In genomic region chr15:81330351-81331085, GRCh38 we compare ENCODE assay signal across 25 cellular contexts. TPM values are rescaled to one million over a fixed set of nuclear protein-coding genes. Genes with fewer than 3 reads are reported as not detected.
A peak's percentile ranks its signal among the peaks of the same experiment; 100 is the strongest.
DNase-seq lines count a peak whose midpoint lies in the region; ATAC-seq, FAIRE-seq and TF ChIP-seq lines count a peak whose summit lies in the region.
"Had no signal": no experiment of that assay in that cellular context is flagged by ENCODE, and none has a peak within 500 bp of the region (broad histone marks: within the 10 kb centered on the region; RNA-seq: fewer than 3 reads in every experiment).

No MANE protein-coding gene starts in this region.

- peaks cover 5 to 13% of the 10 kb centered on the region in 2 experiments; a peak in 3 of 4 replicates for H3K79me1 ChIP-seq in IMR-90 (ENCODE audit: low read depth in 1 of 2, low read length in 2 of 2)

- in situ Hi-C loops in IMR-90 (cut with MboI; ENCODE audit: low sequenced_read_pairs) = no loop called here

- no peaks in the 10 kb centered on the region for H3K36me3 ChIP-seq in IMR-90 (ENCODE audit: control insufficient read depth, insufficient read depth, low read length)
- H3K36me3 ChIP-seq: MG63 had no signal

- no peaks in the 10 kb centered on the region for H3K27me3 Mint-ChIP-seq in activated T-cell treated with anti-CD3 and anti-CD28 coated beads, Interleukin-2, amount 50 U/mL, for 72 hours (ENCODE audit: low read depth)
- peaks cover 4% of the 10 kb centered on the region for H3K27me3 Mint-ChIP-seq in dendritic cell treated with granulocyte-macrophage colony-stimulating factor and Interleukin-4, amounts not matched to agents 40 ng/mL and 50 ng/mL, for 4 days
- H3K27me3 Mint-ChIP-seq in stimulated activated naive B cell treated with anti-CD40 and anti-IgM and Interleukin-4, amounts not matched to agents 10 μg/mL and 1 μg/mL and 100 μg/mL, for 72 hours = no peaks in the 10 kb centered on the region
- H3K27me3 Mint-ChIP-seq in T-helper 17 cell = no peaks in the 10 kb centered on the region

- 0 out of 2 replicates have a peak overlapping the region, but pooled peaks have one; percentile 69 for H4K5ac ChIP-seq in IMR-90 (ENCODE audit: low read depth, low read length)

- peaks cover 0 to 2% of the 10 kb centered on the region in 2 donors for H3K36me3 Mint-ChIP-seq in activated T-cell treated with anti-CD3 and anti-CD28 coated beads, Interleukin-2, amount 50 U/mL, for 72 hours (ENCODE audit: insufficient read depth in 2 of 2)
- H3K36me3 Mint-ChIP-seq in dendritic cell treated with granulocyte-macrophage colony-stimulating factor and Interleukin-4, amounts not matched to agents 40 ng/mL and 50 ng/mL, for 4 days (ENCODE audit: low read depth) = no peaks in the 10 kb centered on the region
- H3K36me3 Mint-ChIP-seq in stimulated activated naive B cell treated with anti-CD40 and anti-IgM and Interleukin-4, amounts not matched to agents 10 μg/mL and 1 μg/mL and 100 μg/mL, for 72 hours = no peaks in the 10 kb centered on the region
- H3K36me3 Mint-ChIP-seq in T-helper 17 cell (ENCODE audit: low read depth) = no peaks in the 10 kb centered on the region

- H3K9me1 ChIP-seq in IMR-90 (ENCODE audit: insufficient read depth, low read length) = peaks cover 17% of the 10 kb centered on the region

- WGBS in IMR-90 (ENCODE audit: extremely low coverage in 2 of 2, insufficient read length in 1 of 2), 2 experiments = 96% methylated on average over 5 of the region's 5 CpGs; no CpG with 5 or more reads in 1 of the 2 experiments

- H4K8ac ChIP-seq in IMR-90 (ENCODE audit: low read depth in 2 of 2, low read length in 2 of 2) = no peak overlapping the region

- H2AFZ ChIP-seq in IMR-90 (replicated peaks; ENCODE audit: low read length, poor library complexity) = no peak overlapping the region
- H2AFZ ChIP-seq: PC-9 had no signal

- no peak for DNase-seq in activated T-cell treated with anti-CD3 and anti-CD28 coated beads, Interleukin-2, amount 50 U/mL, for 72 hours
- no peak for DNase-seq in activated T-cell treated with anti-CD3 and anti-CD28 coated beads, Interleukin-2, amount 50 U/mL, for 1 hour
- DNase-seq in IMR-90 (no peak), T-helper 17 cell (no peak), cerebellum (ENCODE audit: low spot score) (no peak), HTR-8/SVneo (ENCODE audit: insufficient read length, low spot score) (no peak)
- DNase-seq in stimulated activated naive B cell treated with anti-CD40 and anti-IgM and Interleukin-4, amounts not matched to agents 10 μg/mL and 1 μg/mL and 100 μg/mL, for 72 hours = no peak
- DNase-seq: activated CD4-positive, alpha-beta T cell treated with anti-CD3 and anti-CD28 coated beads, Interleukin-2, amount 50 U/mL, for 48 hours; DMS 273 treated with DMSO at 0.1 percent for 48 hours; MG63; NCI-H2227 treated with DMSO at 0.1 percent for 48 hours; occipital lobe; PC-9; retina; SIG-M5; spleen; stimulated activated CD4-positive, alpha-beta T cell treated with anti-CD3 and anti-CD28 coated beads, Interleukin-4, amount 100 ng/mL, for 24 hours had no signal

- TF ChIP-seq POLR2A in IMR-90 (IDR thresholded peaks at IDR 0.05; ENCODE audit: low read depth, low read length) = no peak

- no peak for FAIRE-seq in HTR-8/SVneo (lab: Jason Lieb, UNC)
- FAIRE-seq: A549, bronchial epithelial cell had no signal

- no peak overlapping the region for H3K4me3 ChIP-seq in IMR-90 (ENCODE audit: insufficient read depth, low read depth, low read length)
- H3K4me3 ChIP-seq: A549, MG63, PC-9, spleen had no signal

- no peak overlapping the region for H3K14ac ChIP-seq in IMR-90 (replicated peaks; ENCODE audit: low read depth, low read length)

- no peak overlapping the region for H2BK5ac ChIP-seq in IMR-90 (ENCODE audit: low read depth, low read length, poor library complexity, severe bottlenecking)

- H2BK20ac ChIP-seq in IMR-90 (ENCODE audit: low read depth, low read length) = 0 out of 2 replicates have a peak overlapping the region, but pooled peaks have one; percentile 16

- H3K23ac ChIP-seq in IMR-90 (ENCODE audit: low read depth, low read length) = no peak overlapping the region

- no peak overlapping the region; the same call in 2 of the 3 replicates for H2BK15ac ChIP-seq in IMR-90 (ENCODE audit: low read depth, low read length)

- no peaks in the 10 kb centered on the region for H4K20me1 ChIP-seq in IMR-90 (ENCODE audit: insufficient read depth, low read length)

- no peak overlapping the region for H2AK9ac ChIP-seq in IMR-90 (replicated peaks; ENCODE audit: low read depth, low read length, poor library complexity)

- H3K4me1 ChIP-seq in IMR-90 (ENCODE audit: control insufficient read depth, insufficient read depth, low read length) = peaks cover 17% of the 10 kb centered on the region
- H3K4me1 ChIP-seq: A549 had no signal

- no peak overlapping the region for H3K27ac Mint-ChIP-seq in activated T-cell treated with anti-CD3 and anti-CD28 coated beads, Interleukin-2, amount 50 U/mL, for 72 hours
- H3K27ac Mint-ChIP-seq in dendritic cell treated with granulocyte-macrophage colony-stimulating factor and Interleukin-4, amounts not matched to agents 40 ng/mL and 50 ng/mL, for 4 days = peak overlapping the region; percentile 12
- H3K27ac Mint-ChIP-seq in stimulated activated naive B cell treated with anti-CD40 and anti-IgM and Interleukin-4, amounts not matched to agents 10 μg/mL and 1 μg/mL and 100 μg/mL, for 72 hours = peak overlapping the region; percentile 39
- H3K27ac Mint-ChIP-seq in T-helper 17 cell = no peak overlapping the region

- H3K27ac ChIP-seq in IMR-90 (ENCODE audit: insufficient read depth, low read length) = no peak overlapping the region
- H3K27ac ChIP-seq: A549, C4-2B, PC-9, spleen had no signal

- no TSS peak for BruUV-seq in IMR-90 (replicated peaks; lab: Mats Ljungman, UMichigan)

- no peaks in the 10 kb centered on the region for H3K27me3 ChIP-seq in IMR-90 (ENCODE audit: control insufficient read depth, insufficient read depth, low read length)
- H3K27me3 ChIP-seq: MG63, spleen had no signal

- no peak overlapping the region for H3K4ac ChIP-seq in IMR-90 (ENCODE audit: low read depth, low read length)

- no peak for ATAC-seq in activated T-cell treated with anti-CD3 and anti-CD28 coated beads, Interleukin-2, amount 50 U/mL, for 72 hours (replicated peaks in 1 of 2)
- ATAC-seq in IMR-90 (ENCODE audit: low read depth) = no peak
- no peak for ATAC-seq in stimulated activated naive B cell treated with anti-CD40 and anti-IgM and Interleukin-4, amounts not matched to agents 10 μg/mL and 1 μg/mL and 100 μg/mL, for 72 hours (replicated peaks)
- ATAC-seq in T-helper 17 cell = no peak
- ATAC-seq: A549 had no signal

- TF ChIP-seq CTCF in IMR-90 (conservative IDR thresholded peaks at IDR 0.05; ENCODE audit: low read depth, low read length) = no peak

- H4K91ac ChIP-seq in IMR-90 (ENCODE audit: insufficient read depth, low read depth, low read length) = no peak overlapping the region

- H3K18ac ChIP-seq in IMR-90 (ENCODE audit: low read depth, low read length) = peak overlapping the region; percentile 28; the same call in 1 of the 2 replicates

- H2BK120ac ChIP-seq in IMR-90 (ENCODE audit: low read depth, low read length) = no peak overlapping the region

- no peak overlapping the region for H2AK5ac ChIP-seq in IMR-90 (ENCODE audit: low read depth, low read length)

- no peak overlapping the region for H3K9ac ChIP-seq in IMR-90 (ENCODE audit: low read depth, low read length)

- no peak overlapping the region for H3K4me2 ChIP-seq in IMR-90 (ENCODE audit: low read depth, low read length)
- H3K4me2 ChIP-seq: A549, PC-9 had no signal

- H3K9me3 ChIP-seq in IMR-90 (ENCODE audit: control insufficient read depth, insufficient read depth, low read length) (no peaks in the 10 kb centered on the region), T-helper 17 cell (ENCODE audit: control insufficient read depth, low read length, poor library complexity, severe bottlenecking) (no peaks in the 10 kb centered on the region)
- H3K9me3 ChIP-seq: A549, MG63, spleen had no signal

- no peak for TF ChIP-seq RAD21 in IMR-90 (IDR thresholded peaks at IDR 0.05; ENCODE audit: low read length)

- H3K4me3 Mint-ChIP-seq in activated T-cell treated with anti-CD3 and anti-CD28 coated beads, Interleukin-2, amount 50 U/mL, for 72 hours = peak overlapping the region; percentile 58 to 59
- H3K4me3 Mint-ChIP-seq in dendritic cell treated with granulocyte-macrophage colony-stimulating factor and Interleukin-4, amounts not matched to agents 40 ng/mL and 50 ng/mL, for 4 days = no peak overlapping the region
- peak overlapping the region in 1 of 2 donors; percentile 45 for H3K4me3 Mint-ChIP-seq in stimulated activated naive B cell treated with anti-CD40 and anti-IgM and Interleukin-4, amounts not matched to agents 10 μg/mL and 1 μg/mL and 100 μg/mL, for 72 hours
- H3K4me3 Mint-ChIP-seq in T-helper 17 cell = no peak overlapping the region

- dilution Hi-C loops in IMR-90 (cut with HindIII; ENCODE audit: low sequenced_read_pairs, unreplicated experiment) = no loop called here

- H3K9me3 Mint-ChIP-seq in activated T-cell treated with anti-CD3 and anti-CD28 coated beads, Interleukin-2, amount 50 U/mL, for 72 hours = no peaks in the 10 kb centered on the region
- no peaks in the 10 kb centered on the region for H3K9me3 Mint-ChIP-seq in dendritic cell treated with granulocyte-macrophage colony-stimulating factor and Interleukin-4, amounts not matched to agents 40 ng/mL and 50 ng/mL, for 4 days
- no peaks in the 10 kb centered on the region for H3K9me3 Mint-ChIP-seq in stimulated activated naive B cell treated with anti-CD40 and anti-IgM and Interleukin-4, amounts not matched to agents 10 μg/mL and 1 μg/mL and 100 μg/mL, for 72 hours

- CTCF ChIA-PET in IMR-90 (lab: Yijun Ruan, JAX) = no interaction called here

- no peak overlapping the region for H3K56ac ChIP-seq in IMR-90 (ENCODE audit: extremely low read depth, insufficient read depth, low read length)

- intact Hi-C loops in IMR-90 (cut with micrococcal nuclease) = no loop called here
- intact Hi-C loops in dendritic cell treated with granulocyte-macrophage colony-stimulating factor and Interleukin-4, amounts not matched to agents 40 ng/mL and 50 ng/mL, for 4 days (cut with micrococcal nuclease) = no loop called here

- peaks cover 12% of the 10 kb centered on the region for H3K4me1 Mint-ChIP-seq in activated T-cell treated with anti-CD3 and anti-CD28 coated beads, Interleukin-2, amount 50 U/mL, for 72 hours (ENCODE audit: low read depth)
- H3K4me1 Mint-ChIP-seq in dendritic cell treated with granulocyte-macrophage colony-stimulating factor and Interleukin-4, amounts not matched to agents 40 ng/mL and 50 ng/mL, for 4 days (ENCODE audit: low read depth) = peaks cover 12% of the 10 kb centered on the region
- peaks cover 6 to 27% of the 10 kb centered on the region in 2 donors for H3K4me1 Mint-ChIP-seq in stimulated activated naive B cell treated with anti-CD40 and anti-IgM and Interleukin-4, amounts not matched to agents 10 μg/mL and 1 μg/mL and 100 μg/mL, for 72 hours
- H3K4me1 Mint-ChIP-seq in T-helper 17 cell = peaks cover 7% of the 10 kb centered on the region

- POLR2A ChIA-PET in IMR-90 (lab: Charles Lee; ENCODE audit: unreplicated experiment) = no interaction called here

RNA-seq across cellular contexts. Expression of gene STARD5, which starts 6.6 kb away (rescaled TPM):
- 10 to 100 TPM in 1 of 2 donors, 1 to 10 TPM in 1; 9.0 to 10.3 TPM for total RNA-seq in activated T-cell treated with anti-CD3 and anti-CD28 coated beads, Interleukin-2, amount 50 U/mL, for 72 hours
- total RNA-seq in IMR-90 (2012; rRNA removed) = 4.4 and 5.0 TPM in 2 replicates
- polyA plus RNA-seq in IMR-90 (2012; rRNA removed) = 20.4 and 22.8 TPM in 2 replicates
- 13.5 and 13.6 TPM in 2 replicates for polyA plus RNA-seq in IMR-90 (2012; cell fraction: cytosol; rRNA removed)
- polyA plus RNA-seq in IMR-90 (2012; cell fraction: nucleus; rRNA removed; ENCODE audit: low replicate concordance) = 68.7 and 105 TPM in 2 replicates
- 1 to 10 TPM; 4.3 to 4.6 TPM for total RNA-seq in T-helper 17 cell
- 7.8 TPM for total RNA-seq in cerebellum
- total RNA-seq: G401 had no signal

RNA-seq across cellular contexts. Expression of gene TMC3, which starts 43.5 kb away (rescaled TPM):
- not detected for total RNA-seq in activated T-cell treated with anti-CD3 and anti-CD28 coated beads, Interleukin-2, amount 50 U/mL, for 72 hours
- not detected in 2 replicates for total RNA-seq in IMR-90 (2012; rRNA removed)
- polyA plus RNA-seq in IMR-90 (2012; rRNA removed) = not detected in 2 replicates
- polyA plus RNA-seq in IMR-90 (2012; cell fraction: cytosol; rRNA removed) = not detected in 2 replicates
- not detected in 2 replicates for polyA plus RNA-seq in IMR-90 (2012; cell fraction: nucleus; rRNA removed; ENCODE audit: low replicate concordance)
- not detected for total RNA-seq in T-helper 17 cell
- 0.09 TPM for total RNA-seq in cerebellum
- total RNA-seq: bronchial epithelial cell; dermis microvascular lymphatic vessel endothelial cell; endothelial cell of umbilical vein; G401; PC-9; spleen; T-helper 1 cell treated with Interleukin-12 subunit alpha and Interleukin-12 subunit beta and Interleukin-4 antibody, amounts not matched to agents 30 ng/mL and 1 ng/mL, for 36 hours had no signal
- polyA plus RNA-seq: A549, endothelial cell of umbilical vein, spleen had no signal

Comparison
In these comparisons a context has a peak if more than half of its experiments do, and no peak if none do; other contexts are left out.
1. H3K27ac Mint-ChIP-seq: peak in dendritic cell treated with granulocyte-macrophage colony-stimulating factor and Interleukin-4, amounts not matched to agents 40 ng/mL and 50 ng/mL, for 4 days (single experiment) and stimulated activated naive B cell treated with anti-CD40 and anti-IgM and Interleukin-4, amounts not matched to agents 10 μg/mL and 1 μg/mL and 100 μg/mL, for 72 hours (single experiment); none in activated T-cell treated with anti-CD3 and anti-CD28 coated beads, Interleukin-2, amount 50 U/mL, for 72 hours (single experiment) and T-helper 17 cell (single experiment).
2. H3K4me3 Mint-ChIP-seq: peak in activated T-cell treated with anti-CD3 and anti-CD28 coated beads, Interleukin-2, amount 50 U/mL, for 72 hours (2 of 2); none in dendritic cell treated with granulocyte-macrophage colony-stimulating factor and Interleukin-4, amounts not matched to agents 40 ng/mL and 50 ng/mL, for 4 days (single experiment) and T-helper 17 cell (single experiment).